Comparison of ENCODE assay signal across 8 cellular contexts in the genomic region with DNA sequence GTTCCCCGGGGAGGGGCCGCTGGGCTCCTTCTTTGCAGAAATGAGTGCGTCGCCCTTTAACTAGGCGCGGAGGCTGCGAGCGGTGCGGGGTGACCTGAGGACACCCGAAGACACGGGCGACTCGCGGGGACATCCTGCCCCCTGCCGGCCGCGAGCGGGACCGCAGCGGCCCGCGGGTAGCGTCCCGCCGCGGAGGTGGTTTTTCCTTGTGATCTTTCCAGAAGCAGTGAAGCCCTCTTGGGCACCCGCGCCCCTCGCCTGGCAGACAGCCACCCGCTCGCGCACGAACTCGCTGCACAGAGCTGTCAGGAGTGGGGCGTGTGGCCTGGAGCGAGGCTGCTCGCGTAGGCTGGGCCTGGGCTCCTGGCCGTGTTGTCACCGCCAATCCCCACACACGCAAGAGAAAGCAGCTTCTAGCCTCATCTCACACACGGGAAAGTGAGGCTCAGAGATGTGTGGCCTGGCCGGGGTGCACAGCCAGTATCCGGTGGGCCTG.
DNase-seq lines count a peak whose midpoint lies in the region; ATAC-seq and TF ChIP-seq lines count a peak whose summit lies in the region.

No MANE protein-coding gene starts in this region.

- WGBS in stomach, 5 donors, result 3 to 13% (median 6%) methylated on average over 27 to 44 of the region's 44 CpGs

- peak; percentile 91 for ATAC-seq in Panc1

- H3K27me3 ChIP-seq in Panc1 (ENCODE audit: control insufficient read depth, insufficient read depth, low read length), result no peaks in the 10 kb centered on the region
- H3K27me3 ChIP-seq in neuron (ENCODE audit: insufficient read depth, low read length), result no peaks in the 10 kb centered on the region
- peaks cover 0 to 3% (median 0%) of the 10 kb centered on the region in 3 donors for H3K27me3 ChIP-seq in stomach

- TF ChIP-seq POLR2A in stomach (IDR thresholded peaks at IDR 0.05), result no peak

- peaks cover 3% of the 10 kb centered on the region; the same call in 1 of the 2 replicates for H3K4me1 ChIP-seq in Panc1 (ENCODE audit: control insufficient read depth, insufficient read depth, low read length)
- H3K4me1 ChIP-seq in neuron (ENCODE audit: insufficient read depth, low read length), result peaks cover 28% of the 10 kb centered on the region
- peaks cover 0 to 14% (median 11%) of the 10 kb centered on the region in 4 donors for H3K4me1 ChIP-seq in stomach

- intact Hi-C loops in Panc1 (cut with micrococcal nuclease; ENCODE audit: unreplicated experiment) (no loop called here), stomach (cut with DNase I; ENCODE audit: low total_unique reads) (no loop called here)

- BruUV-seq in Panc1 (replicated peaks; lab: Mats Ljungman, UMichigan), result no TSS peak

- H3K4me3 ChIP-seq in Panc1 (ENCODE audit: low read depth in 2 of 2, low read length in 2 of 2) (peak overlapping the region in 1 of 2 experiments; percentile 11; a peak in 1 of 4 replicates), neuron (ENCODE audit: low read length) (peak overlapping the region; percentile 10), stomach (peak overlapping the region; percentile 19 to 32 (median 24))

- H3K9me3 ChIP-seq in Panc1 (ENCODE audit: control insufficient read depth, insufficient read depth, low read depth, low read length), result no peaks in the 10 kb centered on the region
- no peaks in the 10 kb centered on the region for H3K9me3 ChIP-seq in neuron (ENCODE audit: low read length)
- H3K9me3 ChIP-seq in stomach, result no peaks in the 10 kb centered on the region

- DNase-seq in AG09319 (ENCODE audit: extremely low read depth, low read depth) (peak; percentile 27), GM19240 (ENCODE audit: insufficient read length, low spot score) (peak; percentile 63), HUDEP-2 (lab: John Stamatoyannopoulos, UW; ENCODE audit: unreplicated experiment in 76 of 76) (peak in 62 of 76 experiments; percentile 2 to 70 (median 42)), Panc1 (ENCODE audit: low read depth, low spot score) (peak; percentile 20), fibroblast of the conjunctiva (ENCODE audit: low read depth) (peak; percentile 26), stomach (peak; percentile 72)
- peak; percentile 55 to 62 for DNase-seq in activated T-helper 1 cell treated with anti-CD3 and anti-CD28 coated beads, Interleukin-2, amount 50 U/mL, for 16 hours (ENCODE audit: low read depth in 1 of 2, low spot score in 1 of 2)

- in situ Hi-C loops in Panc1 (cut with HindIII; ENCODE audit: low pct_unique_long_range_greater_than_20kb, low sequenced_read_pairs), result no loop called here

- H3K27ac ChIP-seq in Panc1 (ENCODE audit: low read length) (no peak overlapping the region), stomach (peak overlapping the region in 1 of 5 donors; percentile 62)

- CTCF ChIA-PET in Panc1 (lab: Charles Lee), result interaction anchor here (0.6 kb wide), 1 partner anchor 181 kb away, joined by 4 read pairs; no protein-coding TSS in a partner anchor

- POLR2A ChIA-PET in Panc1 (lab: Charles Lee), result no interaction called here

- H3K36me3 ChIP-seq in Panc1 (ENCODE audit: control insufficient read depth, insufficient read depth, low read length) (no peaks in the 10 kb centered on the region), neuron (ENCODE audit: insufficient read depth, low read length) (no peaks in the 10 kb centered on the region), stomach (no peaks in the 10 kb centered on the region)

- peak; percentile 78 for TF ChIP-seq CTCF in AG09319 (IDR thresholded peaks at IDR 0.05; ENCODE audit: low read depth, low read length)
- TF ChIP-seq CTCF in Panc1 (IDR thresholded peaks at IDR 0.05), result peak; percentile 91
- TF ChIP-seq CTCF in stomach (IDR thresholded peaks at IDR 0.05), result peak in 5 of 7 experiments; percentile 85 to 100 (median 98)

- peak overlapping the region; percentile 78 for H2AFZ ChIP-seq in neuron (ENCODE audit: low read depth, low read length)

- TF ChIP-seq EP300 in stomach (IDR thresholded peaks at IDR 0.05), result no peak

Comparison
In these comparisons a context has a peak if more than half of its experiments do, and no peak if none do; other contexts are left out.
1. DNase-seq: peak in every context shown above with its lines; median percentile 72 in stomach; 63 in GM19240; 58 in activated T-helper 1 cell treated with anti-CD3 and anti-CD28 coated beads, Interleukin-2, amount 50 U/mL, for 16 hours; 42 in HUDEP-2; 27 in AG09319; 26 in fibroblast of the conjunctiva; 20 in Panc1.